In genomic region chr20:34675993-34676641, GRCh38 we compare ENCODE assay signal across 8 cellular contexts. TPM values are rescaled to one million over a fixed set of nuclear protein-coding genes. Genes with fewer than 3 reads are reported as not detected.
DNase-seq lines count a peak whose midpoint lies in the region; ATAC-seq, FAIRE-seq and TF ChIP-seq lines count a peak whose summit lies in the region.

No MANE protein-coding gene starts in this region.

- H4K5ac ChIP-seq in H9 (ENCODE audit: insufficient read length, low read depth, low read length) = no peak overlapping the region

- H3K18ac ChIP-seq in H9 (ENCODE audit: insufficient read length, low read depth, low read length) = no peak overlapping the region

- no peak overlapping the region for H2BK15ac ChIP-seq in H9 (ENCODE audit: low read depth, low read length)

- H3K4me1 ChIP-seq in H9 (ENCODE audit: insufficient read depth, low read length) (no peaks in the 10 kb centered on the region; the same call in 1 of the 2 replicates), gastrocnemius medialis (peaks cover 9% of the 10 kb centered on the region in 2 donors)

- intact Hi-C loops in gastrocnemius medialis (cut with DNase I; ENCODE audit: low total_unique reads) = no loop called here

- ATAC-seq in gastrocnemius medialis = no peak
- ATAC-seq in GM18511 (IDR thresholded peaks at IDR 0.05; ENCODE audit: unreplicated experiment) = no peak
- no peak for ATAC-seq in GM19395 (IDR thresholded peaks at IDR 0.05; ENCODE audit: unreplicated experiment)

- H3K4me1 Mint-ChIP-seq in H9 = peaks cover 8 to 9% of the 10 kb centered on the region in 2 experiments

- WGBS in H9 (ENCODE audit: extremely low coverage, insufficient read length, low lambda C conversion rate) = no CpG with 5 or more reads among the region's 14 CpGs

- H3K4ac ChIP-seq in H9 (ENCODE audit: low read depth, low read length) = no peak overlapping the region

- H3K9ac ChIP-seq in H9 (ENCODE audit: extremely low read depth, insufficient read length, low read length) (peak overlapping the region; percentile 28), SK-N-MC (ENCODE audit: insufficient read length) (peak overlapping the region; percentile 85)

- no peak overlapping the region for H3K23ac ChIP-seq in H9 (ENCODE audit: insufficient read length, low read depth, low read length)

- no peak for TF ChIP-seq CTCF in H9 (conservative IDR thresholded peaks at IDR 0.05)
- TF ChIP-seq CTCF in fibroblast of pulmonary artery (IDR thresholded peaks at IDR 0.05; ENCODE audit: low read length, missing control alignments) = no peak
- no peak for TF ChIP-seq CTCF in gastrocnemius medialis (IDR thresholded peaks at IDR 0.05 in 4 of 5, conservative IDR thresholded peaks at IDR 0.05 in 1 of 5)

- H4K91ac ChIP-seq in H9 (ENCODE audit: insufficient read length, low read depth, low read length) = no peak overlapping the region

- H3K27me3 Mint-ChIP-seq in H9 (ENCODE audit: low read depth) = no peaks in the 10 kb centered on the region

- H3K4me3 ChIP-seq in SK-N-MC (peak overlapping the region; percentile 98), fibroblast of pulmonary artery (replicated peaks; ENCODE audit: low read depth, low read length) (peak overlapping the region; percentile 85), gastrocnemius medialis (peak overlapping the region; percentile 80 to 93 (median 86))

- peaks cover 4% of the 10 kb centered on the region for H3K23me2 ChIP-seq in H9 (ENCODE audit: insufficient read length, low read depth, low read length, poor library complexity, severe bottlenecking)

- in situ Hi-C loops in gastrocnemius medialis (cut with MboI; ENCODE audit: low sequenced_read_pairs in 4 of 4) (no loop called here), ACHN (cut with HindIII; ENCODE audit: low pct_ligation_motif_present, low pct_unique_long_range_greater_than_20kb, low sequenced_read_pairs) (no loop called here)

- TF ChIP-seq POLR2A in gastrocnemius medialis (IDR thresholded peaks at IDR 0.05) (no peak), GM12892 (IDR thresholded peaks at IDR 0.05; ENCODE audit: low read depth, low read length) (no peak)

- no peak for FAIRE-seq in GM12892 (lab: Jason Lieb, UNC)

- H3K14ac ChIP-seq in H9 (ENCODE audit: insufficient read depth, low read length) = no peak overlapping the region

- no peaks in the 10 kb centered on the region for H3K9me3 Mint-ChIP-seq in H9

- no peak for DNase-seq in H9
- DNase-seq in SK-N-MC (ENCODE audit: low read depth, low spot score) = no peak
- DNase-seq in fibroblast of pulmonary artery (ENCODE audit: low read depth) = no peak
- no peak for DNase-seq in gastrocnemius medialis
- no peak for DNase-seq in ACHN
- no peak for DNase-seq in GM12892 (ENCODE audit: insufficient read length)

- H3T11ph ChIP-seq in H9 (ENCODE audit: low read length) = no peak overlapping the region

- no peak overlapping the region for H3K56ac ChIP-seq in H9 (ENCODE audit: insufficient read length, low read depth, low read length)

- no peak overlapping the region for H2BK12ac ChIP-seq in H9 (ENCODE audit: insufficient read length, low read depth, low read length)

- H4K8ac ChIP-seq in H9 (replicated peaks; ENCODE audit: insufficient read length, low read depth, low read length) = no peak overlapping the region

- H3K36me3 ChIP-seq in SK-N-MC (ENCODE audit: insufficient read depth, low read length) (no peaks in the 10 kb centered on the region), gastrocnemius medialis (no peaks in the 10 kb centered on the region)

- H2AFZ ChIP-seq in H9 (ENCODE audit: low read length) = peak overlapping the region; percentile 80

- H3K9me3 ChIP-seq in H9 (ENCODE audit: control insufficient read depth, low read depth, low read length) (no peaks in the 10 kb centered on the region), SK-N-MC (ENCODE audit: low read depth, low read length) (no peaks in the 10 kb centered on the region), gastrocnemius medialis (no peaks in the 10 kb centered on the region)

- H3K4me3 Mint-ChIP-seq in H9 = peak overlapping the region; percentile 89 to 95

- H3K27ac ChIP-seq in H9 (ENCODE audit: insufficient read length, low read depth, low read length) (no peak overlapping the region), SK-N-MC (peak overlapping the region; percentile 18; the same call in 1 of the 2 replicates), gastrocnemius medialis (peak overlapping the region; percentile 75 to 88 (median 81))

- H3K79me1 ChIP-seq in H9 (ENCODE audit: insufficient read depth, low read depth, low read length, poor library complexity, severe bottlenecking) = peaks cover 5% of the 10 kb centered on the region

- peak overlapping the region; percentile 87 to 95 (median 92); a peak in 6 of 7 replicates for H3K27ac Mint-ChIP-seq in H9

- H3K27me3 ChIP-seq in H9 (ENCODE audit: insufficient read depth, low read length) (no peaks in the 10 kb centered on the region), gastrocnemius medialis (no peaks in the 10 kb centered on the region)

- no peaks in the 10 kb centered on the region for H4K20me1 ChIP-seq in H9 (ENCODE audit: control insufficient read depth, insufficient read depth, insufficient read length)

- H2BK5ac ChIP-seq in H9 (ENCODE audit: insufficient read length, low read length) = no peak overlapping the region

- no peaks in the 10 kb centered on the region for H3K36me3 Mint-ChIP-seq in H9 (ENCODE audit: insufficient read depth in 1 of 3, low read depth in 3 of 3)

- peaks cover 5% of the 10 kb centered on the region; the same call in 1 of the 2 replicates for H3K79me2 ChIP-seq in H9 (ENCODE audit: insufficient read depth, low read length)

- no peak overlapping the region for H2BK120ac ChIP-seq in H9 (ENCODE audit: low read depth, low read length, poor library complexity, severe bottlenecking)

- no peak overlapping the region for H2AK5ac ChIP-seq in H9 (ENCODE audit: insufficient read length, low read length)

- H2BK20ac ChIP-seq in H9 (ENCODE audit: low read depth, low read length, poor library complexity, severe bottlenecking) = no peak overlapping the region

- H3K4me2 ChIP-seq in H9 (ENCODE audit: insufficient read depth, insufficient read length, low read length) = peak overlapping the region; percentile 98

RNA-seq across cellular contexts. Expression of gene PIGU, which starts 0.8 kb away (rescaled TPM):
- 32.8 and 35.6 TPM in 2 replicates for total RNA-seq in H9 (2021)
- total RNA-seq in gastrocnemius medialis = 10 to 100 TPM; 12.8 to 14.1 (median 13.7) TPM
- 17.4 TPM for polyA plus RNA-seq in GM12892 (2012; ENCODE audit: missing spikeins)

RNA-seq across cellular contexts. Expression of gene TP53INP2, which starts 28.0 kb away (rescaled TPM):
- total RNA-seq in H9 (2021) (8.0 TPM in 2 replicates), gastrocnemius medialis (10 to 100 TPM in 2 of 4 donors, 1 to 10 TPM in 2; 2.9 to 26.7 (median 11.1) TPM)
- polyA plus RNA-seq in GM12892 (2012; ENCODE audit: missing spikeins) = 2.7 TPM
